In the genomic region with DNA sequence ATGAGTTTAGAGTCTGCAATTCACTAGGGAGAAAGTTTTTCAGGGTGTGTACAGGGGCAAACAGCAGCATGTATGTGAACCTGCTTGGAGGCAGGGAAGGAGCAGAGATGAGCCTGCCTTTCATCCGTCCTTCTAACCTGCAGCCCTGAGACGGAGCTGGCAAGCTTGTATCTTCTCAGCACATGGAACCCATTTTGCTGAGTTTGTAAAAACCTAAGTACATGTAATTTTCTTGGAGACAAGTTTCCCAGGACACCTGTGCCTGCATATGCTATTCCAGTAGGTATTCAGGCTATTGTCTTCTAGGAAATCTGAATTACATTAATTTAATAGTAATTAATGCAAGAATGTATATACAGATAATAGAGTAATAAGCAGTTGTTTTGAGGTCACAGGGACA, we compare ENCODE assay signal across 28 cellular contexts. TPM values are rescaled to one million over a fixed set of nuclear protein-coding genes. Genes with fewer than 3 reads are reported as not detected.
"Had no signal": no experiment of that assay in that cellular context is flagged by ENCODE, and none has a peak within 500 bp of the region (broad histone marks: within the 10 kb centered on the region; RNA-seq: fewer than 3 reads in every experiment).

No MANE protein-coding gene starts in this region.

- H3K4me1 ChIP-seq: neural progenitor cell, parathyroid adenoma, psoas muscle, spleen, suprapubic skin, testis, tibial nerve, vagina had no signal

- H3K36me3 ChIP-seq: neural progenitor cell, ovary, spleen, suprapubic skin, tibial nerve, vagina had no signal

- FAIRE-seq: urothelium cell line had no signal

- H3K4me2 ChIP-seq: neural progenitor cell, smooth muscle cell had no signal

- H3K27me3 ChIP-seq: neural progenitor cell, ovary, suprapubic skin, testis, tibial nerve, vagina had no signal

- H2AFZ ChIP-seq: neural progenitor cell, parathyroid adenoma had no signal

- H3K9ac ChIP-seq: neural progenitor cell, parathyroid adenoma had no signal

- H3K4me3 ChIP-seq: neural progenitor cell, ovary, psoas muscle, skin epidermis, smooth muscle cell, spleen, suprapubic skin, testis, tibial nerve, vagina had no signal

- ATAC-seq: naive thymus-derived CD4-positive, alpha-beta T cell; natural killer cell; psoas muscle; right cardiac atrium; sciatic nerve; stimulated activated memory B cell treated with anti-CD40 and anti-IgM and Interleukin-4, amounts not matched to agents 10 μg/mL and 1 μg/mL and 100 μg/mL, for 72 hours; stimulated activated naive CD8-positive, alpha-beta T cell treated with anti-CD3 and anti-CD28 coated beads, Interleukin-15, amount 100 ng/mL, for 72 hours; stimulated activated naive CD8-positive, alpha-beta T cell treated with anti-CD3 and anti-CD28 coated beads, Interleukin-15, Interleukin-2, amounts not matched to agents 100 U/mL and 50 U/mL, for 24 hours had no signal

- H3K9me3 ChIP-seq: psoas muscle, suprapubic skin, testis, tibial nerve, vagina had no signal

- DNase-seq: naive thymus-derived CD4-positive, alpha-beta T cell; natural killer cell; occipital lobe; ovary; posterior cingulate gyrus; psoas muscle; right cardiac atrium; spleen; stimulated activated CD4-positive, alpha-beta T cell treated with anti-CD3 and anti-CD28 coated beads, Interleukin-12 subunit alpha, Interleukin-12 subunit beta, amount 100 ng/mL, for 4 hours; stimulated activated CD4-positive, alpha-beta T cell treated with anti-CD3 and anti-CD28 coated beads, Interleukin-1b, Interleukin-23, amount 100 ng/mL, for 48 hours; stimulated activated CD4-positive, alpha-beta T cell treated with anti-CD3 and anti-CD28 coated beads, Interleukin-4, amount 100 ng/mL, for 1 hour; stimulated activated CD4-positive, alpha-beta T cell treated with anti-CD3 and anti-CD28 coated beads, Interleukin-4, amount 100 ng/mL, for 4 hours; stimulated activated CD8-positive, alpha-beta memory T cell treated with anti-CD3 and anti-CD28 coated beads, Interleukin-4, amount 100 ng/mL, for 48 hours; stimulated activated naive CD4-positive, alpha-beta T cell; stimulated activated naive CD8-positive, alpha-beta T cell treated with anti-CD3 and anti-CD28 coated beads, Interleukin-15, amount 100 ng/mL, for 72 hours; stimulated activated naive CD8-positive, alpha-beta T cell treated with anti-CD3 and anti-CD28 coated beads, Interleukin-15, Interleukin-2, amounts not matched to agents 100 U/mL and 50 U/mL, for 24 hours; substantia nigra; testis had no signal

- H3K79me2 ChIP-seq: parathyroid adenoma had no signal

- H3K27ac ChIP-seq: neural progenitor cell, ovary, parathyroid adenoma, psoas muscle, skin epidermis, spleen, suprapubic skin, testis, tibial nerve, vagina had no signal

RNA-seq across cellular contexts. Expression of a gene that starts 28.8 kb away (rescaled TPM):
- total RNA-seq: naive thymus-derived CD4-positive, alpha-beta T cell; natural killer cell had no signal
- polyA plus RNA-seq: naive thymus-derived CD4-positive, alpha-beta T cell had no signal
